Comparison of ENCODE assay signal across 10 cellular contexts in the genomic region with DNA sequence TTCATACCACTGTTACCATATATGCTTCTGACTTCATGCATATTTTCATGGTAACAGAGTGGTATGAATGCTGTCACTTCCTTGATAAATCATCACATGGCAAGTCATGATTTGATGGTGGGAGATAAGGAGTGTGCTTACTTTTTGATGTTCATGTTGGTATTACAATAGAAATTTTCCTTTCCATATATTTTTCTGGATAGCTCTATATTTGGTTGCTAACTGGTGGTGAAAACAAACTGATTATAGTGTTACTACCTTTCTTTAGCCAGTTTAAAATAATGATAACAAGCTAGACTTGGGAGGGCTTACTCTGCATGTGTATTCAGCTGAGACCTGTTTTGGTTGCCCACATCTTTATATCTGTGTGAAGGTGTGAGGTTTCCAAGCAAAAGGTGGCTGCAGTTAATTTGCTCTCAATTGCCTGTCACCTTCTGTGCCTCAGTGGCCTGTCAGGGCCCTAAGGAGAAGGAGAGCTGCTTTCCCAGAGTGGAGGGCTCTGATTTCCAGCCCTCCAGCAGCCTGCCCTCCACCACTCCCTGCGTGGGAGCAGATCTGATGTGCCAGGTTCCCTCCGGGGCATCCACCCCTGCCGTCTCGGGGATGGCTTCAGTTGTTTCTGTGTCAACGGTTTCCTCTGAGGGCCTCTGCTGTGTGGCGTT.
A peak's percentile ranks its signal among the peaks of the same experiment; 100 is the strongest.
DNase-seq lines count a peak whose midpoint lies in the region; ATAC-seq, FAIRE-seq and TF ChIP-seq lines count a peak whose summit lies in the region.
"Had no signal": no experiment of that assay in that cellular context is flagged by ENCODE, and none has a peak within 500 bp of the region (broad histone marks: within the 10 kb centered on the region; RNA-seq: fewer than 3 reads in every experiment).

No MANE protein-coding gene starts in this region.

- H3K4me3 Mint-ChIP-seq in activated CD4-positive, alpha-beta memory T cell treated with anti-CD3 and anti-CD28 coated beads, Interleukin-2, amount 10 ng/mL, durations not matched to agents 7 days and 5 days: no peak overlapping the region

- no peak overlapping the region for H3K9ac ChIP-seq in colonic mucosa (ENCODE audit: low read depth in 2 of 2, low read length in 2 of 2)

- intact Hi-C loops in colonic mucosa (cut with DNase I) (no loop called here), aorta (cut with DNase I) (loop anchor here in 1 of 2 donors (5.0 kb wide), 1 partner anchor 40 kb away; no protein-coding TSS in a partner anchor)

- H3K36me3 ChIP-seq in small intestine (ENCODE audit: control insufficient read depth in 2 of 2, insufficient read depth in 2 of 2, low read length in 2 of 2) (no peaks in the 10 kb centered on the region), colonic mucosa (no peaks in the 10 kb centered on the region), aorta (ENCODE audit: control insufficient read depth in 1 of 2, insufficient read depth in 2 of 2, low read length in 1 of 2) (no peaks in the 10 kb centered on the region)
- H3K36me3 ChIP-seq: suprapubic skin had no signal

- CTCF ChIA-PET in activated CD4-positive, alpha-beta memory T cell treated with anti-CD3 and anti-CD28 coated beads, Interleukin-2, amount 10 ng/mL, durations not matched to agents 7 days and 5 days (lab: Charles Lee): interaction anchor here (1.1 to 1.3 kb wide), 2 partner anchors 43 to 81 kb away, joined by 3 to 4 read pairs; no protein-coding TSS in a partner anchor

- no peaks in the 10 kb centered on the region for H3K27me3 ChIP-seq in small intestine (ENCODE audit: control insufficient read depth in 2 of 2, insufficient read depth in 2 of 2, low read length in 2 of 2)
- no peaks in the 10 kb centered on the region for H3K27me3 ChIP-seq in colonic mucosa
- no peaks in the 10 kb centered on the region for H3K27me3 ChIP-seq in aorta (ENCODE audit: control insufficient read depth in 1 of 2, insufficient read depth in 2 of 2, low read length in 1 of 2)
- H3K27me3 ChIP-seq: suprapubic skin had no signal

- H3K27ac Mint-ChIP-seq in activated CD4-positive, alpha-beta memory T cell treated with anti-CD3 and anti-CD28 coated beads, Interleukin-2, amount 10 ng/mL, durations not matched to agents 7 days and 5 days: peak overlapping the region; percentile 65

- no peak for DNase-seq in activated CD4-positive, alpha-beta memory T cell treated with anti-CD3 and anti-CD28 coated beads, Interleukin-2, amount 10 ng/mL, durations not matched to agents 7 days and 5 days
- DNase-seq in fibroblast of pulmonary artery (ENCODE audit: low read depth): peak; percentile 53
- no peak for DNase-seq in small intestine
- DNase-seq in colonic mucosa: no peak
- no peak for DNase-seq in aorta
- DNase-seq in NCI-H1105 (lab: John Stamatoyannopoulos, UW): no peak
- DNase-seq: NCI-H1436 had no signal

- H3K27ac ChIP-seq in small intestine (ENCODE audit: low read depth in 1 of 2, low read length in 1 of 2) (peak overlapping the region; percentile 22 to 56), colonic mucosa (no peak overlapping the region), aorta (ENCODE audit: low read depth in 1 of 2, low read length in 2 of 2) (no peak overlapping the region)
- H3K27ac ChIP-seq: suprapubic skin had no signal

- POLR2A ChIA-PET in activated CD4-positive, alpha-beta memory T cell treated with anti-CD3 and anti-CD28 coated beads, Interleukin-2, amount 10 ng/mL, durations not matched to agents 7 days and 5 days (lab: Charles Lee): interaction anchor here (0.9 to 6.9 kb wide), 12 partner anchors 11 to 117 kb away, joined by 3 to 69 read pairs (median 4); partner anchors contain the start of gene KLF6

- no peak for TF ChIP-seq CTCF in fibroblast of pulmonary artery (IDR thresholded peaks at IDR 0.05; ENCODE audit: low read length, missing control alignments)
- no peak for TF ChIP-seq CTCF in colonic mucosa (IDR thresholded peaks at IDR 0.05)

- no peak for FAIRE-seq in small intestine (lab: Jason Lieb, UNC)

- H3K4me3 ChIP-seq in fibroblast of pulmonary artery (replicated peaks; ENCODE audit: low read depth, low read length) (no peak overlapping the region), small intestine (ENCODE audit: low read depth in 1 of 2, low read length in 2 of 2) (no peak overlapping the region), colonic mucosa (no peak overlapping the region), aorta (ENCODE audit: low read length in 2 of 2) (no peak overlapping the region)
- H3K4me3 ChIP-seq: suprapubic skin had no signal

- H3K27me3 Mint-ChIP-seq in activated CD4-positive, alpha-beta memory T cell treated with anti-CD3 and anti-CD28 coated beads, Interleukin-2, amount 10 ng/mL, durations not matched to agents 7 days and 5 days: no peaks in the 10 kb centered on the region

- H3K36me3 Mint-ChIP-seq in activated CD4-positive, alpha-beta memory T cell treated with anti-CD3 and anti-CD28 coated beads, Interleukin-2, amount 10 ng/mL, durations not matched to agents 7 days and 5 days (ENCODE audit: low read depth): no peaks in the 10 kb centered on the region

- H3K4me1 ChIP-seq in small intestine (ENCODE audit: control insufficient read depth in 2 of 2, insufficient read depth in 1 of 2, low read depth in 1 of 2, low read length in 1 of 2): peaks cover 0 to 5% of the 10 kb centered on the region in 2 donors
- H3K4me1 ChIP-seq in colonic mucosa: no peaks in the 10 kb centered on the region
- peaks cover 0 to 3% of the 10 kb centered on the region in 2 donors for H3K4me1 ChIP-seq in aorta (ENCODE audit: control insufficient read depth in 1 of 2, insufficient read depth in 2 of 2, low read length in 2 of 2)

- 70 to 86% (median 78%) methylated on average over 6 of the region's 6 CpGs for WGBS in small intestine, 3 donors
- WGBS in aorta, 2 donors: 55 to 61% methylated on average over 6 of the region's 6 CpGs

- no peaks in the 10 kb centered on the region for H3K9me3 Mint-ChIP-seq in activated CD4-positive, alpha-beta memory T cell treated with anti-CD3 and anti-CD28 coated beads, Interleukin-2, amount 10 ng/mL, durations not matched to agents 7 days and 5 days

- peak; percentile 39 for ATAC-seq in GM18502 (IDR thresholded peaks at IDR 0.05; ENCODE audit: poor library complexity, unreplicated experiment)
- no peak for ATAC-seq in GM19351 (IDR thresholded peaks at IDR 0.05; ENCODE audit: unreplicated experiment)
- ATAC-seq in aorta (ENCODE audit: low FRiP score): no peak

- peaks cover 55% of the 10 kb centered on the region for H3K4me1 Mint-ChIP-seq in activated CD4-positive, alpha-beta memory T cell treated with anti-CD3 and anti-CD28 coated beads, Interleukin-2, amount 10 ng/mL, durations not matched to agents 7 days and 5 days

- H3K9me3 ChIP-seq in small intestine (ENCODE audit: control insufficient read depth, low read depth) (no peaks in the 10 kb centered on the region), colonic mucosa (no peaks in the 10 kb centered on the region), aorta (ENCODE audit: control insufficient read depth, low read length) (no peaks in the 10 kb centered on the region)
- H3K9me3 ChIP-seq: suprapubic skin had no signal

Comparison
In these comparisons a context has a peak if more than half of its experiments do, and no peak if none do; other contexts are left out.
1. H3K27ac ChIP-seq: peak in small intestine (2 of 2); none in colonic mucosa (single experiment) and aorta (0 of 2).